ENCODE assay signal across 20 cellular contexts in genomic region chr5:139315056-139315455, GRCh38. TPM values are rescaled to one million over a fixed set of nuclear protein-coding genes. Genes with fewer than 3 reads are reported as not detected.
DNase-seq lines count a peak whose midpoint lies in the region; ATAC-seq and TF ChIP-seq lines count a peak whose summit lies in the region.
"Had no signal": no experiment of that assay in that cellular context is flagged by ENCODE, and none has a peak within 500 bp of the region (broad histone marks: within the 10 kb centered on the region; RNA-seq: fewer than 3 reads in every experiment).

No MANE protein-coding gene starts in this region.

- ATAC-seq in stimulated activated naive CD8-positive, alpha-beta T cell treated with anti-CD3 and anti-CD28 coated beads, Interleukin-15, Interleukin-2, amounts not matched to agents 100 U/mL and 50 U/mL, for 24 hours = no peak
- ATAC-seq in WTC11 (no peak), GM21390 (IDR thresholded peaks at IDR 0.05; ENCODE audit: unreplicated experiment) (no peak)
- ATAC-seq: left lobe of liver; naive thymus-derived CD4-positive, alpha-beta T cell had no signal

- peaks cover 41% of the 10 kb centered on the region for H3K4me1 Mint-ChIP-seq in stimulated activated naive CD8-positive, alpha-beta T cell treated with anti-CD3 and anti-CD28 coated beads, Interleukin-15, Interleukin-2, amounts not matched to agents 100 ng/mL and 50 ng/mL, for 24 hours (ENCODE audit: low read depth)
- H3K4me1 Mint-ChIP-seq in WTC11 = peaks cover 35% of the 10 kb centered on the region

- H3K4me3 Mint-ChIP-seq in stimulated activated naive CD8-positive, alpha-beta T cell treated with anti-CD3 and anti-CD28 coated beads, Interleukin-15, Interleukin-2, amounts not matched to agents 100 ng/mL and 50 ng/mL, for 24 hours = peak overlapping the region; percentile 35
- no peak overlapping the region for H3K4me3 Mint-ChIP-seq in WTC11

- POLR2A ChIA-PET in WTC11 (lab: Charles Lee) = no interaction called here

- H3K27ac Mint-ChIP-seq in stimulated activated naive CD8-positive, alpha-beta T cell treated with anti-CD3 and anti-CD28 coated beads, Interleukin-15, Interleukin-2, amounts not matched to agents 100 ng/mL and 50 ng/mL, for 24 hours = no peak overlapping the region
- H3K27ac Mint-ChIP-seq in WTC11 = peak overlapping the region; percentile 30
- H3K27ac Mint-ChIP-seq: activated T-helper 2 cell treated with anti-CD3 and anti-CD28 coated beads, Interferon-gamma antibody, Interleukin-2, Interleukin-4, amounts not matched to agents 10 μg/mL and 5 μg/mL and 100 μg/mL, durations not matched to agents 14 hours and 24 hours and 36 hours had no signal

- TF ChIP-seq CTCF in WTC11 (IDR thresholded peaks at IDR 0.05) = no peak

- no peaks in the 10 kb centered on the region for H3K9me3 Mint-ChIP-seq in stimulated activated naive CD8-positive, alpha-beta T cell treated with anti-CD3 and anti-CD28 coated beads, Interleukin-15, Interleukin-2, amounts not matched to agents 100 ng/mL and 50 ng/mL, for 24 hours
- H3K9me3 Mint-ChIP-seq in WTC11 = no peaks in the 10 kb centered on the region
- H3K9me3 Mint-ChIP-seq: activated T-helper 2 cell treated with anti-CD3 and anti-CD28 coated beads, Interferon-gamma antibody, Interleukin-2, Interleukin-4, amounts not matched to agents 10 μg/mL and 5 μg/mL and 100 μg/mL, durations not matched to agents 14 hours and 24 hours and 36 hours; naive thymus-derived CD4-positive, alpha-beta T cell had no signal

- no peaks in the 10 kb centered on the region for H3K27me3 Mint-ChIP-seq in stimulated activated naive CD8-positive, alpha-beta T cell treated with anti-CD3 and anti-CD28 coated beads, Interleukin-15, Interleukin-2, amounts not matched to agents 100 ng/mL and 50 ng/mL, for 24 hours
- H3K27me3 Mint-ChIP-seq in WTC11 (ENCODE audit: low read depth) = no peaks in the 10 kb centered on the region
- H3K27me3 Mint-ChIP-seq: naive thymus-derived CD4-positive, alpha-beta T cell had no signal

- CTCF ChIA-PET in WTC11 (lab: Charles Lee) = no interaction called here

- no peak for DNase-seq in stimulated activated naive CD8-positive, alpha-beta T cell treated with anti-CD3 and anti-CD28 coated beads, Interleukin-15, Interleukin-2, amounts not matched to agents 100 U/mL and 50 U/mL, for 24 hours
- no peak for DNase-seq in WTC11 (ENCODE audit: low spot score)
- DNase-seq in medulla oblongata (ENCODE audit: extremely low spot score) = peak; percentile 33
- no peak for DNase-seq in NCI-H1436 treated with DMSO at 0.1 percent for 48 hours (lab: John Stamatoyannopoulos, UW)
- no peak for DNase-seq in nucleus accumbens (lab: John Stamatoyannopoulos, UW)
- DNase-seq: activated CD4-positive, alpha-beta T cell treated with anti-CD3 and anti-CD28 coated beads, Interleukin-2, amount 50 U/mL, for 1 hour; cerebellar nuclear complex; dorsolateral prefrontal cortex; GM23248; Kasumi-1; naive thymus-derived CD4-positive, alpha-beta T cell; NCI-H1694; OCI-M1; ovary; stimulated activated CD4-positive, alpha-beta T cell treated with anti-CD3 and anti-CD28 coated beads, Interleukin-12 subunit alpha, Interleukin-12 subunit beta, amount 100 ng/mL, for 4 hours; stimulated activated CD4-positive, alpha-beta T cell treated with anti-CD3 and anti-CD28 coated beads, Interleukin-4, amount 100 ng/mL, for 1 hour had no signal

- peaks cover 51% of the 10 kb centered on the region for H3K36me3 Mint-ChIP-seq in stimulated activated naive CD8-positive, alpha-beta T cell treated with anti-CD3 and anti-CD28 coated beads, Interleukin-15, Interleukin-2, amounts not matched to agents 100 ng/mL and 50 ng/mL, for 24 hours (ENCODE audit: low read depth)
- peaks cover 53% of the 10 kb centered on the region for H3K36me3 Mint-ChIP-seq in WTC11

TF ChIP-seq in WTC11, 78 proteins besides CTCF, POLR2A, EP300 and RAD21:
- TF ChIP-seq FOXP1 (CRISPR knock-in tag; IDR thresholded peaks at IDR 0.05; ENCODE audit: borderline replicate concordance) (no peak), GABPB1 (CRISPR knock-in tag; IDR thresholded peaks at IDR 0.05) (no peak), RORB (CRISPR knock-in tag; IDR thresholded peaks at IDR 0.05) (no peak), HMGXB4 (CRISPR knock-in tag; IDR thresholded peaks at IDR 0.05) (no peak)

RNA-seq across cellular contexts. Expression of gene MATR3, which starts 21.5 kb away (rescaled TPM):
- 228 to 290 TPM (median 233 TPM) in 3 replicates for total RNA-seq in WTC11 (2021)

RNA-seq across cellular contexts. Expression of gene PAIP2, which starts 26.6 kb away (rescaled TPM):
- total RNA-seq in WTC11 (2021) = 122 to 126 TPM (median 126 TPM) in 3 replicates
